ENCODE assay signal across 14 cellular contexts in genomic region chr3:49738067-49738713, GRCh38. TPM values are rescaled to one million over a fixed set of nuclear protein-coding genes. Genes with fewer than 3 reads are reported as not detected.
"Had no signal": no experiment of that assay in that cellular context is flagged by ENCODE, and none has a peak within 500 bp of the region (broad histone marks: within the 10 kb centered on the region; RNA-seq: fewer than 3 reads in every experiment).

No MANE protein-coding gene starts in this region.

- H3K9me3 Mint-ChIP-seq: neural progenitor cell had no signal

- H3K27ac ChIP-seq: gastroesophageal sphincter, left ventricle myocardium inferior, neural progenitor cell, ovary, thyroid gland, vagina had no signal

- H3K4me1 Mint-ChIP-seq: neural progenitor cell had no signal

- H3K27me3 Mint-ChIP-seq: T-helper 17 cell had no signal

- H3K4me3 Mint-ChIP-seq: neural progenitor cell, T-helper 17 cell had no signal

- ATAC-seq: gastroesophageal sphincter, T-helper 17 cell had no signal

- H3K27ac Mint-ChIP-seq: neural progenitor cell had no signal

- DNase-seq: activated CD4-positive, alpha-beta T cell treated with anti-CD3 and anti-CD28 coated beads, Interleukin-2, amount 50 U/mL, for 4 hours; activated CD4-positive, CD25-positive, alpha-beta regulatory T cell; activated gamma-delta T cell; effector memory CD4-positive, alpha-beta T cell; left ventricle myocardium inferior; ovary; retina; small intestine; T-helper 17 cell; thyroid gland had no signal

RNA-seq across cellular contexts. Expression of gene AMIGO3, which starts 18.7 kb away (rescaled TPM):
- total RNA-seq: left ventricle myocardium inferior, mesenteric fat pad, vagina had no signal
